10 cellular contexts compared by ENCODE assay signal in the genomic region with DNA sequence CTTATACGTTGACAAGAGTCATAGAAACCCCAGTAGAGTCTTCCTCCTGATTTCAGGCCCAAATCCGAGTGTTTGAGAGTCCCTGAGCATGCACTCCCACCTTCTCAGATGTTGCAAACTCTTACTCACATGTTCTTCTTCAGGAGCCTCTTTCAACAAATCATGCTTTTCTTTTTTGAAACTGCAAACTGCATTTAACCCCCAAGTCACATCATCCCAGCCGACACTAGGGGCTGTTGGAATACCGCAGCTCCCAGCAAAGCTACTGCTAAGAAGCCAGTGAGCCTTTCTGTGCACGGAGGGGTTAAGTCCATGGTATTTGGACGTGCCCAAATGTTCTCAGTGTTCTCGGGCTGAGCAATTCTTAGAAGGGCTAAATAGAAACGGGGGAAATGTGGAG.
A peak's percentile ranks its signal among the peaks of the same experiment; 100 is the strongest.
DNase-seq lines count a peak whose midpoint lies in the region; ATAC-seq and TF ChIP-seq lines count a peak whose summit lies in the region.
"Had no signal": no experiment of that assay in that cellular context is flagged by ENCODE, and none has a peak within 500 bp of the region (broad histone marks: within the 10 kb centered on the region; RNA-seq: fewer than 3 reads in every experiment).

No MANE protein-coding gene starts in this region.

- H3K9me3 Mint-ChIP-seq in stimulated activated naive CD8-positive, alpha-beta T cell treated with anti-CD3 and anti-CD28 coated beads, Interleukin-15, amount 100 ng/mL, for 72 hours: peaks cover 0 to 10% of the 10 kb centered on the region in 2 donors
- H3K9me3 Mint-ChIP-seq: activated T-helper 2 cell treated with anti-CD3 and anti-CD28 coated beads, Interferon-gamma antibody, Interleukin-2, Interleukin-4, amounts not matched to agents 10 μg/mL and 5 μg/mL and 100 μg/mL, durations not matched to agents 14 hours and 24 hours and 36 hours had no signal

- H3K4me1 ChIP-seq in smooth muscle cell (ENCODE audit: low read depth) (peaks cover 7% of the 10 kb centered on the region), OCI-LY7 (ENCODE audit: insufficient read depth, low read length, poor library complexity, severe bottlenecking) (no peaks in the 10 kb centered on the region)

- H3F3A ChIP-seq in smooth muscle cell (ENCODE audit: low read depth): no peaks in the 10 kb centered on the region

- H3K27ac Mint-ChIP-seq in stimulated activated naive CD8-positive, alpha-beta T cell treated with anti-CD3 and anti-CD28 coated beads, Interleukin-15, amount 100 ng/mL, for 72 hours: no peak overlapping the region
- H3K27ac Mint-ChIP-seq: activated T-helper 2 cell treated with anti-CD3 and anti-CD28 coated beads, Interferon-gamma antibody, Interleukin-2, Interleukin-4, amounts not matched to agents 10 μg/mL and 5 μg/mL and 100 μg/mL, durations not matched to agents 14 hours and 24 hours and 36 hours had no signal

- H3K4me2 ChIP-seq in smooth muscle cell (peak overlapping the region; percentile 11), OCI-LY7 (ENCODE audit: low read length) (no peak overlapping the region)

- intact Hi-C loops in OCI-LY7 (cut with micrococcal nuclease; ENCODE audit: unreplicated experiment): no loop called here

- no peaks in the 10 kb centered on the region for H3K4me1 Mint-ChIP-seq in stimulated activated naive CD8-positive, alpha-beta T cell treated with anti-CD3 and anti-CD28 coated beads, Interleukin-15, amount 100 ng/mL, for 72 hours

- no peaks in the 10 kb centered on the region for H3K9me3 ChIP-seq in smooth muscle cell (replicated peaks; ENCODE audit: low read depth)
- H3K9me3 ChIP-seq in OCI-LY7 (ENCODE audit: low read length): no peaks in the 10 kb centered on the region

- no peaks in the 10 kb centered on the region for H3K27me3 ChIP-seq in smooth muscle cell (ENCODE audit: low read depth)

- H3K27ac ChIP-seq in smooth muscle cell (ENCODE audit: low read depth) (no peak overlapping the region), OCI-LY7 (ENCODE audit: low read depth, low read length, poor library complexity, severe bottlenecking) (no peak overlapping the region)

- no peaks in the 10 kb centered on the region for H3K36me3 ChIP-seq in smooth muscle cell (ENCODE audit: low read depth)
- no peaks in the 10 kb centered on the region for H3K36me3 ChIP-seq in OCI-LY7 (ENCODE audit: insufficient read depth, low read length)

- H3K9me2 ChIP-seq in OCI-LY7 (ENCODE audit: insufficient read depth, low read length): no peaks in the 10 kb centered on the region

- H2AFZ ChIP-seq in smooth muscle cell (ENCODE audit: low read depth) (no peak overlapping the region), OCI-LY7 (ENCODE audit: low read length) (no peak overlapping the region)

- DNase-seq in NCI-H1694 treated with DMSO at 0.1 percent for 48 hours (lab: John Stamatoyannopoulos, UW): peak; percentile 7
- DNase-seq in ecto neural progenitor cell (ENCODE audit: low spot score): peak; percentile 56
- peak; percentile 11 for DNase-seq in kidney tubule cell (ENCODE audit: low spot score)
- no peak for DNase-seq in smooth muscle cell (lab: John Stamatoyannopoulos, UW; ENCODE audit: unreplicated experiment)
- DNase-seq in stimulated activated naive CD8-positive, alpha-beta T cell treated with anti-CD3 and anti-CD28 coated beads, Interleukin-15, amount 100 ng/mL, for 72 hours: no peak
- no peak for DNase-seq in OCI-LY7 (ENCODE audit: low spot score)
- no peak for DNase-seq in SW 1271 (lab: John Stamatoyannopoulos, UW)
- DNase-seq in hepatic stellate cell (ENCODE audit: low spot score): no peak
- DNase-seq: T-helper 2 cell had no signal

- H3K4me3 ChIP-seq in smooth muscle cell (peak overlapping the region; percentile 4), OCI-LY7 (ENCODE audit: low read depth, low read length, poor library complexity, severe bottlenecking) (no peak overlapping the region)

- TF ChIP-seq CTCF in smooth muscle cell (IDR thresholded peaks at IDR 0.05; ENCODE audit: borderline replicate concordance, insufficient read depth, poor library complexity, severe bottlenecking): no peak
- no peak for TF ChIP-seq CTCF in OCI-LY7 (conservative IDR thresholded peaks at IDR 0.05; ENCODE audit: low read length)

- no peaks in the 10 kb centered on the region for H3K27me3 Mint-ChIP-seq in stimulated activated naive CD8-positive, alpha-beta T cell treated with anti-CD3 and anti-CD28 coated beads, Interleukin-15, amount 100 ng/mL, for 72 hours

- H3K4me3 Mint-ChIP-seq in stimulated activated naive CD8-positive, alpha-beta T cell treated with anti-CD3 and anti-CD28 coated beads, Interleukin-15, amount 100 ng/mL, for 72 hours: no peak overlapping the region

- WGBS in smooth muscle cell (ENCODE audit: low lambda C conversion rate): 39% methylated on average over 8 of the region's 8 CpGs

- H3K9ac ChIP-seq in smooth muscle cell (ENCODE audit: low read depth): no peak overlapping the region

- no peak for ATAC-seq in stimulated activated naive CD8-positive, alpha-beta T cell treated with anti-CD3 and anti-CD28 coated beads, Interleukin-15, amount 100 ng/mL, for 72 hours

- POLR2A ChIA-PET in OCI-LY7 (lab: Charles Lee): no interaction called here

- no peaks in the 10 kb centered on the region for H3K79me2 ChIP-seq in smooth muscle cell (ENCODE audit: low read depth)
- H3K79me2 ChIP-seq in OCI-LY7 (ENCODE audit: insufficient read depth, low read depth, low read length): no peaks in the 10 kb centered on the region

- BruUV-seq in OCI-LY7 (replicated peaks; lab: Mats Ljungman, UMichigan): no TSS peak

- H4K20me1 ChIP-seq in smooth muscle cell (ENCODE audit: low read depth): no peaks in the 10 kb centered on the region
- H4K20me1 ChIP-seq in OCI-LY7 (ENCODE audit: insufficient read depth, low read length): no peaks in the 10 kb centered on the region

- CTCF ChIA-PET in OCI-LY7 (lab: Charles Lee; ENCODE audit: unreplicated experiment): no interaction called here

Comparison
In these comparisons a context has a peak if more than half of its experiments do, and no peak if none do; other contexts are left out.
1. DNase-seq: peak in NCI-H1694 treated with DMSO at 0.1 percent for 48 hours (single experiment), ecto neural progenitor cell (single experiment) and kidney tubule cell (single experiment); none in smooth muscle cell (single experiment), stimulated activated naive CD8-positive, alpha-beta T cell treated with anti-CD3 and anti-CD28 coated beads, Interleukin-15, amount 100 ng/mL, for 72 hours (0 of 2), OCI-LY7 (single experiment), SW 1271 (0 of 2) and hepatic stellate cell (single experiment).